In the genomic region with DNA sequence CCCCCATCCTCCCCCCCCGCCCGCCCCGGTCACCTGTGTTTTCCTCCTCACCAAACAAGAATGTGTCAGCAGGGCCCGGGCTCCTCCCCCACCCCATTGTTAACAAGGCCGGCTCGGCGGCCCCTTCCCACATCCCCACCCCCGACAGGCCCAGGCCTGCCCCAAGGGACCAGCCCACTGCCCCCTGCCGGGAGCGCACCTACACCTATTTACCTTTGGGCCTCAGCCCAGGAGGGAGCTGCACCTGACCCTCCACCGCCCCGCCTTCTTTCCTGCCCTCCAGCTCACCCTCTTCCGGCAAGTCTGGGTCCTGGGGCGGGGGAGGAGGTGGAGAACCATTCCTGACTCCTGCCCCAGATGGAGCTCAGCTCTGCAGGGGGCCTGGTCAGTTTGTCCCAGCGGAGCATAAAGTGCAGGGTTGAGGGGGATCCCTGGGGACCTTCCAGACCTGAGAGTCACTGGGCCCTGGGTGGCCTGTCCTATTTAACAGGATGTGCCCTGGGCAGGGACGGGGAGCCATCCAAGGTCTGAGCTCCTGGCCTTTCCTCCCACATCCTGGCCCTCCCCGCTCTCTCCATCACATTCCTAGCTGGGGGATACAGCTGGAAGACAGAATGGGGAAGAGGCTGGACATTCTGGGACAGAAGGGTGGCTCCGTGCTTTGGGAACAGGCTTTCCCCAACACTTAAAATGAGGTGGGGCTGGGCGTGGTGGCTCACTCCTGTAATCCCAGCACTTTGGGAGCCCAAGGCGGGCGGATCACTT, we compare ENCODE assay signal across 1 cellular context.
TF ChIP-seq lines count a peak whose summit lies in the region.

No MANE protein-coding gene starts in this region.

TF ChIP-seq in HepG2, 621 proteins besides CTCF, POLR2A, EP300 and RAD21 (continued from another document and continues in another):
- TF ChIP-seq, protein P1, sequence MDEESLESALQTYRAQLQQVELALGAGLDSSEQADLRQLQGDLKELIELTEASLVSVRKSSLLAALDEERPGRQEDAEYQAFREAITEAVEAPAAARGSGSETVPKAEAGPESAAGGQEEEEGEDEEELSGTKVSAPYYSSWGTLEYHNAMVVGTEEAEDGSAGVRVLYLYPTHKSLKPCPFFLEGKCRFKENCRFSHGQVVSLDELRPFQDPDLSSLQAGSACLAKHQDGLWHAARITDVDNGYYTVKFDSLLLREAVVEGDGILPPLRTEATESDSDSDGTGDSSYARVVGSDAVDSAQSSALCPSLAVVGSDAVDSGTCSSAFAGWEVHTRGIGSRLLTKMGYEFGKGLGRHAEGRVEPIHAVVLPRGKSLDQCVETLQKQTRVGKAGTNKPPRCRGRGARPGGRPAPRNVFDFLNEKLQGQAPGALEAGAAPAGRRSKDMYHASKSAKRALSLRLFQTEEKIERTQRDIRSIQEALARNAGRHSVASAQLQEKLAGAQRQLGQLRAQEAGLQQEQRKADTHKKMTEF (CRISPR knock-in tag; IDR thresholded peaks at IDR 0.05): peak; percentile 24; the same call in 1 of the 2 replicates
- TF ChIP-seq ELF1 (CRISPR knock-in tag; IDR thresholded peaks at IDR 0.05) (peak; percentile 58; the same call in 1 of the 2 replicates), ZFY (CRISPR knock-in tag; IDR thresholded peaks at IDR 0.05) (peak; percentile 47), CCAR2 (optimal IDR thresholded peaks at IDR 0.05; ENCODE audit: low read depth, low read length) (no peak), ZNF782 (CRISPR knock-in tag; IDR thresholded peaks at IDR 0.05; ENCODE audit: borderline replicate concordance) (peak; percentile 71; the same call in 1 of the 2 replicates), SOX6 (IDR thresholded peaks at IDR 0.05) (no peak), SOX6 (CRISPR knock-in tag; IDR thresholded peaks at IDR 0.05) (peak; percentile 67), ZC3H13 (CRISPR knock-in tag; IDR thresholded peaks at IDR 0.05) (no peak), ZNF235 (CRISPR knock-in tag; IDR thresholded peaks at IDR 0.05; ENCODE audit: borderline replicate concordance) (no peak), GABPA (IDR thresholded peaks at IDR 0.05; ENCODE audit: low read depth, low read length) (no peak), GABPA (CRISPR knock-in tag; IDR thresholded peaks at IDR 0.05; ENCODE audit: low read depth) (peak; percentile 62), SAP130 (CRISPR knock-in tag; IDR thresholded peaks at IDR 0.05; ENCODE audit: low read depth) (peak; percentile 84), FOXA3 (CRISPR knock-in tag; IDR thresholded peaks at IDR 0.05) (peak; percentile 56), PLRG1 (conservative IDR thresholded peaks at IDR 0.05) (no peak), MEIS2 (CRISPR knock-in tag; IDR thresholded peaks at IDR 0.05) (peak; percentile 62; the same call in 1 of the 2 replicates), RARA (CRISPR knock-in tag; IDR thresholded peaks at IDR 0.05) (peak; percentile 88), ZNF644 (CRISPR knock-in tag; IDR thresholded peaks at IDR 0.05; ENCODE audit: low read depth) (0 out of 2 replicates have a peak, but pooled peaks have one; percentile 15), FOSL2 (CRISPR knock-in tag; IDR thresholded peaks at IDR 0.05) (peak; percentile 29; the same call in 1 of the 2 replicates), POGZ (CRISPR knock-in tag; IDR thresholded peaks at IDR 0.05) (no peak), ZNF567 (CRISPR knock-in tag; IDR thresholded peaks at IDR 0.05; ENCODE audit: borderline replicate concordance) (0 out of 2 replicates have a peak, but pooled peaks have one; percentile 30), ZBTB3 (CRISPR knock-in tag; IDR thresholded peaks at IDR 0.05; ENCODE audit: borderline replicate concordance, low read depth) (no peak), RXRB (CRISPR knock-in tag; IDR thresholded peaks at IDR 0.05; ENCODE audit: borderline replicate concordance) (peak; percentile 87), GABPB1 (CRISPR knock-in tag; IDR thresholded peaks at IDR 0.05) (peak; percentile 61), ZNF331 (CRISPR knock-in tag; IDR thresholded peaks at IDR 0.05) (peak; percentile 63; the same call in 1 of the 2 replicates), ARNTL (CRISPR knock-in tag; IDR thresholded peaks at IDR 0.05) (peak; percentile 42; the same call in 1 of the 2 replicates), ZNF543 (CRISPR knock-in tag; IDR thresholded peaks at IDR 0.05) (0 out of 2 replicates have a peak, but pooled peaks have one; percentile 30), ZNF383 (CRISPR knock-in tag; IDR thresholded peaks at IDR 0.05; ENCODE audit: borderline replicate concordance) (no peak), CBX5 (CRISPR knock-in tag; IDR thresholded peaks at IDR 0.05; ENCODE audit: borderline replicate concordance) (0 out of 2 replicates have a peak, but pooled peaks have one; percentile 16), ZNF556 (CRISPR knock-in tag; IDR thresholded peaks at IDR 0.05; ENCODE audit: borderline replicate concordance) (peak; percentile 46; the same call in 1 of the 2 replicates), ZNF549 (CRISPR knock-in tag; IDR thresholded peaks at IDR 0.05) (no peak), TCF7 (IDR thresholded peaks at IDR 0.05; ENCODE audit: low read depth) (no peak), ZBTB38 (CRISPR knock-in tag; IDR thresholded peaks at IDR 0.05) (peak; percentile 64; the same call in 1 of the 2 replicates), NR2F6 (IDR thresholded peaks at IDR 0.05) (peak; percentile 14; the same call in 1 of the 2 replicates), NR2F6 (CRISPR knock-in tag; IDR thresholded peaks at IDR 0.05) (peak; percentile 56; the same call in 1 of the 2 replicates), MTA1 (CRISPR knock-in tag; IDR thresholded peaks at IDR 0.05; ENCODE audit: borderline replicate concordance) (peak; percentile 79), PHF21A (CRISPR knock-in tag; IDR thresholded peaks at IDR 0.05) (peak; percentile 90), NFE2L2 (IDR thresholded peaks at IDR 0.05; ENCODE audit: low read length) (no peak), ZBTB7A (CRISPR knock-in tag; IDR thresholded peaks at IDR 0.05) (no peak), SALL1 (CRISPR knock-in tag; IDR thresholded peaks at IDR 0.05) (peak; percentile 49), ZNF672 (CRISPR knock-in tag; IDR thresholded peaks at IDR 0.05) (0 out of 2 replicates have a peak, but pooled peaks have one; percentile 44), TAF1 (CRISPR knock-in tag; IDR thresholded peaks at IDR 0.05) (peak; percentile 27; the same call in 1 of the 2 replicates), ZNF121 (CRISPR knock-in tag; IDR thresholded peaks at IDR 0.05) (peak; percentile 95), JUN (CRISPR knock-in tag; IDR thresholded peaks at IDR 0.05) (no peak), ZNF205 (CRISPR knock-in tag; IDR thresholded peaks at IDR 0.05) (peak; percentile 66; the same call in 1 of the 2 replicates)
- TF ChIP-seq, protein P2, sequence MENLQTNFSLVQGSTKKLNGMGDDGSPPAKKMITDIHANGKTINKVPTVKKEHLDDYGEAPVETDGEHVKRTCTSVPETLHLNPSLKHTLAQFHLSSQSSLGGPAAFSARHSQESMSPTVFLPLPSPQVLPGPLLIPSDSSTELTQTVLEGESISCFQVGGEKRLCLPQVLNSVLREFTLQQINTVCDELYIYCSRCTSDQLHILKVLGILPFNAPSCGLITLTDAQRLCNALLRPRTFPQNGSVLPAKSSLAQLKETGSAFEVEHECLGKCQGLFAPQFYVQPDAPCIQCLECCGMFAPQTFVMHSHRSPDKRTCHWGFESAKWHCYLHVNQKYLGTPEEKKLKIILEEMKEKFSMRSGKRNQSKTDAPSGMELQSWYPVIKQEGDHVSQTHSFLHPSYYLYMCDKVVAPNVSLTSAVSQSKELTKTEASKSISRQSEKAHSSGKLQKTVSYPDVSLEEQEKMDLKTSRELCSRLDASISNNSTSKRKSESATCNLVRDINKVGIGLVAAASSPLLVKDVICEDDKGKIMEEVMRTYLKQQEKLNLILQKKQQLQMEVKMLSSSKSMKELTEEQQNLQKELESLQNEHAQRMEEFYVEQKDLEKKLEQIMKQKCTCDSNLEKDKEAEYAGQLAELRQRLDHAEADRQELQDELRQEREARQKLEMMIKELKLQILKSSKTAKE (CRISPR knock-in tag; IDR thresholded peaks at IDR 0.05; ENCODE audit: borderline replicate concordance): peak; percentile 88
- TF ChIP-seq, protein P3, sequence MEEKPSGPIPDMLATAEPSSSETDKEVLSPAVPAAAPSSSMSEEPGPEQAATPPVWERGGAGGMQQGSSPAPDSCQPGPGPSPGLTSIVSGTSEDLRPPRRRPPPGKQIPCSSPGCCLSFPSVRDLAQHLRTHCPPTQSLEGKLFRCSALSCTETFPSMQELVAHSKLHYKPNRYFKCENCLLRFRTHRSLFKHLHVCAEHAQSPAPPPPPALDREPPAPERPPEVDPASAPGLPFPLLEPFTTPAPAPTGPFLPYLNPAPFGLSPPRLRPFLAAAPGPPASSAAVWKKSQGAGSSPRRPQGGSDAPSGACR (CRISPR knock-in tag; IDR thresholded peaks at IDR 0.05): peak; percentile 69; the same call in 1 of the 2 replicates
- TF ChIP-seq, protein P4, sequence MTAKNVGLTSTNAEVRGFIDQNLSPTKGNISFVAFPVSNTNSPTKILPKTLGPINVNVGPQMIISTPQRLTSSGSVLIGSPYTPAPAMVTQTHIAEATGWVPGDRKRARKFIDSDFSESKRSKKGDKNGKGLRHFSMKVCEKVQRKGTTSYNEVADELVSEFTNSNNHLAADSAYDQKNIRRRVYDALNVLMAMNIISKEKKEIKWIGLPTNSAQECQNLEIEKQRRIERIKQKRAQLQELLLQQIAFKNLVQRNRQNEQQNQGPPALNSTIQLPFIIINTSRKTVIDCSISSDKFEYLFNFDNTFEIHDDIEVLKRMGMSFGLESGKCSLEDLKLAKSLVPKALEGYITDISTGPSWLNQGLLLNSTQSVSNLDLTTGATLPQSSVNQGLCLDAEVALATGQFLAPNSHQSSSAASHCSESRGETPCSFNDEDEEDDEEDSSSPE (CRISPR knock-in tag; IDR thresholded peaks at IDR 0.05): peak; percentile 34; the same call in 1 of the 2 replicates
- TF ChIP-seq, protein P5, sequence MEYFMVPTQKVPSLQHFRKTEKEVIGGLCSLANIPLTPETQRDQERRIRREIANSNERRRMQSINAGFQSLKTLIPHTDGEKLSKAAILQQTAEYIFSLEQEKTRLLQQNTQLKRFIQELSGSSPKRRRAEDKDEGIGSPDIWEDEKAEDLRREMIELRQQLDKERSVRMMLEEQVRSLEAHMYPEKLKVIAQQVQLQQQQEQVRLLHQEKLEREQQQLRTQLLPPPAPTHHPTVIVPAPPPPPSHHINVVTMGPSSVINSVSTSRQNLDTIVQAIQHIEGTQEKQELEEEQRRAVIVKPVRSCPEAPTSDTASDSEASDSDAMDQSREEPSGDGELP (IDR thresholded peaks at IDR 0.05; ENCODE audit: borderline replicate concordance, low read depth): peak; percentile 49; the same call in 1 of the 2 replicates
- TF ChIP-seq, protein P6, sequence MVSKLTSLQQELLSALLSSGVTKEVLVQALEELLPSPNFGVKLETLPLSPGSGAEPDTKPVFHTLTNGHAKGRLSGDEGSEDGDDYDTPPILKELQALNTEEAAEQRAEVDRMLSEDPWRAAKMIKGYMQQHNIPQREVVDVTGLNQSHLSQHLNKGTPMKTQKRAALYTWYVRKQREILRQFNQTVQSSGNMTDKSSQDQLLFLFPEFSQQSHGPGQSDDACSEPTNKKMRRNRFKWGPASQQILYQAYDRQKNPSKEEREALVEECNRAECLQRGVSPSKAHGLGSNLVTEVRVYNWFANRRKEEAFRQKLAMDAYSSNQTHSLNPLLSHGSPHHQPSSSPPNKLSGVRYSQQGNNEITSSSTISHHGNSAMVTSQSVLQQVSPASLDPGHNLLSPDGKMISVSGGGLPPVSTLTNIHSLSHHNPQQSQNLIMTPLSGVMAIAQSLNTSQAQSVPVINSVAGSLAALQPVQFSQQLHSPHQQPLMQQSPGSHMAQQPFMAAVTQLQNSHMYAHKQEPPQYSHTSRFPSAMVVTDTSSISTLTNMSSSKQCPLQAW (CRISPR knock-in tag; IDR thresholded peaks at IDR 0.05): peak; percentile 58; the same call in 1 of the 2 replicates
- TF ChIP-seq, protein P7, sequence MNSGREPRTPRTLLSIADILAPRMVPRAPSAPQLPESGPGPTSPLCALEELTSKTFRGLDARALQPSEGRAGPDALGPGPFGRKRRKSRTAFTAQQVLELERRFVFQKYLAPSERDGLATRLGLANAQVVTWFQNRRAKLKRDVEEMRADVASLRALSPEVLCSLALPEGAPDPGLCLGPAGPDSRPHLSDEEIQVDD (CRISPR knock-in tag; IDR thresholded peaks at IDR 0.05; ENCODE audit: borderline replicate concordance): 0 out of 2 replicates have a peak, but pooled peaks have one; percentile 38
- TF ChIP-seq, protein P8, sequence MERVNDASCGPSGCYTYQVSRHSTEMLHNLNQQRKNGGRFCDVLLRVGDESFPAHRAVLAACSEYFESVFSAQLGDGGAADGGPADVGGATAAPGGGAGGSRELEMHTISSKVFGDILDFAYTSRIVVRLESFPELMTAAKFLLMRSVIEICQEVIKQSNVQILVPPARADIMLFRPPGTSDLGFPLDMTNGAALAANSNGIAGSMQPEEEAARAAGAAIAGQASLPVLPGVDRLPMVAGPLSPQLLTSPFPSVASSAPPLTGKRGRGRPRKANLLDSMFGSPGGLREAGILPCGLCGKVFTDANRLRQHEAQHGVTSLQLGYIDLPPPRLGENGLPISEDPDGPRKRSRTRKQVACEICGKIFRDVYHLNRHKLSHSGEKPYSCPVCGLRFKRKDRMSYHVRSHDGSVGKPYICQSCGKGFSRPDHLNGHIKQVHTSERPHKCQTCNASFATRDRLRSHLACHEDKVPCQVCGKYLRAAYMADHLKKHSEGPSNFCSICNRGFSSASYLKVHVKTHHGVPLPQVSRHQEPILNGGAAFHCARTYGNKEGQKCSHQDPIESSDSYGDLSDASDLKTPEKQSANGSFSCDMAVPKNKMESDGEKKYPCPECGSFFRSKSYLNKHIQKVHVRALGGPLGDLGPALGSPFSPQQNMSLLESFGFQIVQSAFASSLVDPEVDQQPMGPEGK (CRISPR knock-in tag; IDR thresholded peaks at IDR 0.05): peak; percentile 59
- TF ChIP-seq, protein P9, sequence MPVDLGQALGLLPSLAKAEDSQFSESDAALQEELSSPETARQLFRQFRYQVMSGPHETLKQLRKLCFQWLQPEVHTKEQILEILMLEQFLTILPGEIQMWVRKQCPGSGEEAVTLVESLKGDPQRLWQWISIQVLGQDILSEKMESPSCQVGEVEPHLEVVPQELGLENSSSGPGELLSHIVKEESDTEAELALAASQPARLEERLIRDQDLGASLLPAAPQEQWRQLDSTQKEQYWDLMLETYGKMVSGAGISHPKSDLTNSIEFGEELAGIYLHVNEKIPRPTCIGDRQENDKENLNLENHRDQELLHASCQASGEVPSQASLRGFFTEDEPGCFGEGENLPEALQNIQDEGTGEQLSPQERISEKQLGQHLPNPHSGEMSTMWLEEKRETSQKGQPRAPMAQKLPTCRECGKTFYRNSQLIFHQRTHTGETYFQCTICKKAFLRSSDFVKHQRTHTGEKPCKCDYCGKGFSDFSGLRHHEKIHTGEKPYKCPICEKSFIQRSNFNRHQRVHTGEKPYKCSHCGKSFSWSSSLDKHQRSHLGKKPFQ (CRISPR knock-in tag; IDR thresholded peaks at IDR 0.05; ENCODE audit: insufficient replicate concordance): peak; percentile 68
- TF ChIP-seq, protein P10, sequence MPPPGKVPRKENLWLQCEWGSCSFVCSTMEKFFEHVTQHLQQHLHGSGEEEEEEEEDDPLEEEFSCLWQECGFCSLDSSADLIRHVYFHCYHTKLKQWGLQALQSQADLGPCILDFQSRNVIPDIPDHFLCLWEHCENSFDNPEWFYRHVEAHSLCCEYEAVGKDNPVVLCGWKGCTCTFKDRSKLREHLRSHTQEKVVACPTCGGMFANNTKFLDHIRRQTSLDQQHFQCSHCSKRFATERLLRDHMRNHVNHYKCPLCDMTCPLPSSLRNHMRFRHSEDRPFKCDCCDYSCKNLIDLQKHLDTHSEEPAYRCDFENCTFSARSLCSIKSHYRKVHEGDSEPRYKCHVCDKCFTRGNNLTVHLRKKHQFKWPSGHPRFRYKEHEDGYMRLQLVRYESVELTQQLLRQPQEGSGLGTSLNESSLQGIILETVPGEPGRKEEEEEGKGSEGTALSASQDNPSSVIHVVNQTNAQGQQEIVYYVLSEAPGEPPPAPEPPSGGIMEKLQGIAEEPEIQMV (CRISPR knock-in tag; IDR thresholded peaks at IDR 0.05; ENCODE audit: low read depth): no peak; the same call in 1 of the 2 replicates
